ENCODE assay signal across 9 cellular contexts in genomic region chr2:65357095-65357958, GRCh38.
DNase-seq lines count a peak whose midpoint lies in the region; ATAC-seq and TF ChIP-seq lines count a peak whose summit lies in the region.
"Had no signal": no experiment of that assay in that cellular context is flagged by ENCODE, and none has a peak within 500 bp of the region (broad histone marks: within the 10 kb centered on the region; RNA-seq: fewer than 3 reads in every experiment).

No MANE protein-coding gene starts in this region.

- ATAC-seq in GM19397 (IDR thresholded peaks at IDR 0.05; ENCODE audit: unreplicated experiment) = peak; percentile 48
- ATAC-seq in HG03066 (IDR thresholded peaks at IDR 0.05; ENCODE audit: low read depth, unreplicated experiment) = peak; percentile 43
- no peak for ATAC-seq in upper lobe of left lung (ENCODE audit: low FRiP score in 2 of 2)

- TF ChIP-seq POLR2A in upper lobe of left lung (IDR thresholded peaks at IDR 0.05) = no peak

- H3K4me3 Mint-ChIP-seq in activated T-helper 1 cell treated with anti-CD3 and anti-CD28 coated beads, Interleukin-12 subunit alpha, Interleukin-12 subunit beta, Interleukin-2, Interleukin-4 antibody, amounts not matched to agents 30 ng/mL and 10 ng/mL and 1 ng/mL, durations not matched to agents 14 hours and 24 hours and 36 hours = no peak overlapping the region

- DNase-seq in GM13976 (ENCODE audit: low spot score) (peak; percentile 46), dedifferentiated amniotic fluid mesenchymal stem cell (ENCODE audit: extremely low spot score) (no peak), upper lobe of left lung (no peak), DMS114 treated with DMSO at 0.1 percent for 48 hours (lab: John Stamatoyannopoulos, UW; ENCODE audit: unreplicated experiment) (no peak), cerebellar nuclear complex (lab: John Stamatoyannopoulos, UW) (no peak)
- no peak for DNase-seq in activated T-helper 1 cell treated with anti-CD3 and anti-CD28 coated beads, Interleukin-12 subunit alpha, Interleukin-12 subunit beta, Interleukin-2, Interleukin-4 antibody, amounts not matched to agents 30 ng/mL and 10 ng/mL and 1 ng/mL, durations not matched to agents 14 hours and 24 hours and 36 hours (ENCODE audit: low spot score)
- DNase-seq: GDM1 had no signal

- TF ChIP-seq EP300 in upper lobe of left lung (IDR thresholded peaks at IDR 0.05) = no peak

- H3K27ac ChIP-seq in upper lobe of left lung = no peak overlapping the region

- H3K27ac Mint-ChIP-seq in activated T-helper 1 cell treated with anti-CD3 and anti-CD28 coated beads, Interleukin-12 subunit alpha, Interleukin-12 subunit beta, Interleukin-2, Interleukin-4 antibody, amounts not matched to agents 30 ng/mL and 10 ng/mL and 1 ng/mL, durations not matched to agents 14 hours and 24 hours and 36 hours = peak overlapping the region; percentile 24

- peaks cover 71% of the 10 kb centered on the region for H3K4me1 Mint-ChIP-seq in activated T-helper 1 cell treated with anti-CD3 and anti-CD28 coated beads, Interleukin-12 subunit alpha, Interleukin-12 subunit beta, Interleukin-2, Interleukin-4 antibody, amounts not matched to agents 30 ng/mL and 10 ng/mL and 1 ng/mL, durations not matched to agents 14 hours and 24 hours and 36 hours (ENCODE audit: low read depth)

- H3K36me3 Mint-ChIP-seq in activated T-helper 1 cell treated with anti-CD3 and anti-CD28 coated beads, Interleukin-12 subunit alpha, Interleukin-12 subunit beta, Interleukin-2, Interleukin-4 antibody, amounts not matched to agents 30 ng/mL and 10 ng/mL and 1 ng/mL, durations not matched to agents 14 hours and 24 hours and 36 hours (ENCODE audit: low read depth) = no peaks in the 10 kb centered on the region

- H3K36me3 ChIP-seq in upper lobe of left lung = no peaks in the 10 kb centered on the region

- peaks cover 30 to 41% (median 33%) of the 10 kb centered on the region in 4 donors for H3K4me1 ChIP-seq in upper lobe of left lung

- intact Hi-C loops in activated T-helper 1 cell treated with anti-CD3 and anti-CD28 coated beads, Interleukin-12 subunit alpha, Interleukin-12 subunit beta, Interleukin-2, Interleukin-4 antibody, amounts not matched to agents 30 ng/mL and 10 ng/mL and 1 ng/mL, durations not matched to agents 14 hours and 24 hours and 36 hours (cut with micrococcal nuclease) = loop anchor here (5.0 kb wide), 3 partner anchors 40 to 195 kb away; no protein-coding TSS in a partner anchor

- WGBS in upper lobe of left lung, 2 donors = 82 to 88% methylated on average over 9 of the region's 9 CpGs

- peaks cover 2% of the 10 kb centered on the region for H3K27me3 Mint-ChIP-seq in activated T-helper 1 cell treated with anti-CD3 and anti-CD28 coated beads, Interleukin-12 subunit alpha, Interleukin-12 subunit beta, Interleukin-2, Interleukin-4 antibody, amounts not matched to agents 30 ng/mL and 10 ng/mL and 1 ng/mL, durations not matched to agents 14 hours and 24 hours and 36 hours (ENCODE audit: insufficient read depth)

- H3K27me3 ChIP-seq in upper lobe of left lung = no peaks in the 10 kb centered on the region

- no peak overlapping the region for H3K4me3 ChIP-seq in upper lobe of left lung

- TF ChIP-seq CTCF in GM13976 (IDR thresholded peaks at IDR 0.05; ENCODE audit: borderline replicate concordance, control extremely low read depth, extremely low read depth, insufficient read depth, missing control alignments) (no peak), upper lobe of left lung (IDR thresholded peaks at IDR 0.05) (no peak)

- no peaks in the 10 kb centered on the region for H3K9me3 Mint-ChIP-seq in activated T-helper 1 cell treated with anti-CD3 and anti-CD28 coated beads, Interleukin-12 subunit alpha, Interleukin-12 subunit beta, Interleukin-2, Interleukin-4 antibody, amounts not matched to agents 30 ng/mL and 10 ng/mL and 1 ng/mL, durations not matched to agents 14 hours and 24 hours and 36 hours

- in situ Hi-C loops in GM13976 (cut with MboI; ENCODE audit: low sequenced_read_pairs, unreplicated experiment) = no loop called here

- no peaks in the 10 kb centered on the region for H3K9me3 ChIP-seq in upper lobe of left lung

Comparison
In these comparisons a context has a peak if more than half of its experiments do, and no peak if none do; other contexts are left out.
1. ATAC-seq: peak in GM19397 (single experiment) and HG03066 (single experiment); none in upper lobe of left lung (0 of 2).